20 cellular contexts compared by ENCODE assay signal in the genomic region with DNA sequence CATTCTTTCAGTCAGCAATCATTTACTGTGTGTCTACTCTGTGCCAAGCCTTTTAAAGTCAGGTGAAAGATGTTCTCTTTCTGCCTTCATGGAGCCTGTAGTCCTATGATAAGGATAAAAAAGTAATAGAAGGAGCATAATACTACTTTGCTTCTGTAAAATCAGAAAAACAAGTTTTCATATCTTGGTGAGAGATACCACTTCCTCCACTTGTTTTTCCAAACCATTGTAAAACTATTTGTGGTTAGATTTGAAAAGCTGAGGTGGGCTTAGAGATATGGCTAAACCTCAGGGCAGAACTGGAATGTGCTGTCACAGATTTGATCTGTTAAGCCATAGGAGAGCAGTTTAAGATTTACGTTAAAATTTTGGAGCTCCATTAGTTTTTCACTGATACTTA.
DNase-seq lines count a peak whose midpoint lies in the region; ATAC-seq and TF ChIP-seq lines count a peak whose summit lies in the region.
"Had no signal": no experiment of that assay in that cellular context is flagged by ENCODE, and none has a peak within 500 bp of the region (broad histone marks: within the 10 kb centered on the region; RNA-seq: fewer than 3 reads in every experiment).

No MANE protein-coding gene starts in this region.

- no peak overlapping the region for H3K4me3 Mint-ChIP-seq in activated CD4-positive, alpha-beta T cell treated with anti-CD3 and anti-CD28 coated beads, Interleukin-2, amount 10 ng/mL, durations not matched to agents 7 days and 5 days
- H3K4me3 Mint-ChIP-seq in naive thymus-derived CD8-positive, alpha-beta T cell = peak overlapping the region in 9 of 10 donors; percentile 38 to 77 (median 64)
- H3K4me3 Mint-ChIP-seq: brain, IgD-negative memory B cell had no signal

- H3K9me3 ChIP-seq in WERI-Rb-1 (ENCODE audit: severe bottlenecking) = no peaks in the 10 kb centered on the region
- H3K9me3 ChIP-seq: left ventricle myocardium inferior, pancreas, upper lobe of left lung had no signal

- peak overlapping the region; percentile 13 for H3K27ac Mint-ChIP-seq in activated CD4-positive, alpha-beta T cell treated with anti-CD3 and anti-CD28 coated beads, Interleukin-2, amount 10 ng/mL, durations not matched to agents 7 days and 5 days
- peak overlapping the region; percentile 2 to 89 (median 53) for H3K27ac Mint-ChIP-seq in naive thymus-derived CD8-positive, alpha-beta T cell
- H3K27ac Mint-ChIP-seq: brain had no signal

- H3K9me3 Mint-ChIP-seq in activated CD4-positive, alpha-beta T cell treated with anti-CD3 and anti-CD28 coated beads, Interleukin-2, amount 10 ng/mL, durations not matched to agents 7 days and 5 days = peaks cover 2% of the 10 kb centered on the region
- peaks cover 0 to 1% (median 0%) of the 10 kb centered on the region in 9 donors for H3K9me3 Mint-ChIP-seq in naive thymus-derived CD8-positive, alpha-beta T cell
- H3K9me3 Mint-ChIP-seq: IgD-negative memory B cell had no signal

- DNase-seq in activated CD4-positive, alpha-beta T cell treated with anti-CD3 and anti-CD28 coated beads, Interleukin-2, amount 10 ng/mL, durations not matched to agents 7 days and 5 days = no peak
- no peak for DNase-seq in activated CD4-positive, alpha-beta T cell treated with anti-CD3 and anti-CD28 coated beads, Interleukin-2, amount 50 U/mL, for 1 hour
- peak; percentile 72 for DNase-seq in OCI-M1 (lab: John Stamatoyannopoulos, UW)
- peak; percentile 26 for DNase-seq in astrocyte of the cerebellum (ENCODE audit: low read depth)
- DNase-seq in naive thymus-derived CD8-positive, alpha-beta T cell = peak in 3 of 10 donors; percentile 24 to 52 (median 37)
- DNase-seq in WERI-Rb-1 = no peak
- no peak for DNase-seq in GM13976 (ENCODE audit: low spot score)
- DNase-seq in NOMO-1 treated with DMSO at 0.1 percent for 48 hours (lab: John Stamatoyannopoulos, UW; ENCODE audit: unreplicated experiment) = no peak
- DNase-seq: activated CD4-positive, alpha-beta T cell treated with anti-CD3 and anti-CD28 coated beads, Interleukin-2, amount 50 U/mL, for 4 hours; left ventricle myocardium inferior; NCI-H1105 treated with DMSO at 0.1 percent for 48 hours; NCI-H2171 treated with DMSO at 0.1 percent for 48 hours; pancreas; SIG-M5; small intestine; T-helper 9 cell; upper lobe of left lung had no signal

- peaks cover 16% of the 10 kb centered on the region for H3K4me1 Mint-ChIP-seq in activated CD4-positive, alpha-beta T cell treated with anti-CD3 and anti-CD28 coated beads, Interleukin-2, amount 10 ng/mL, durations not matched to agents 7 days and 5 days
- peaks cover 8 to 43% (median 26%) of the 10 kb centered on the region in 4 donors for H3K4me1 Mint-ChIP-seq in naive thymus-derived CD8-positive, alpha-beta T cell
- H3K4me1 Mint-ChIP-seq: brain had no signal

- peaks cover 24% of the 10 kb centered on the region for H3K36me3 ChIP-seq in WERI-Rb-1

- no peaks in the 10 kb centered on the region for H3K27me3 Mint-ChIP-seq in activated CD4-positive, alpha-beta T cell treated with anti-CD3 and anti-CD28 coated beads, Interleukin-2, amount 10 ng/mL, durations not matched to agents 7 days and 5 days
- no peaks in the 10 kb centered on the region for H3K27me3 Mint-ChIP-seq in naive thymus-derived CD8-positive, alpha-beta T cell
- H3K27me3 Mint-ChIP-seq: brain, IgD-negative memory B cell had no signal

- TF ChIP-seq CTCF in astrocyte of the cerebellum (IDR thresholded peaks at IDR 0.05; ENCODE audit: low read depth, low read length, missing control alignments) (no peak), WERI-Rb-1 (IDR thresholded peaks at IDR 0.05; ENCODE audit: low read depth, low read length) (no peak), GM13976 (IDR thresholded peaks at IDR 0.05; ENCODE audit: borderline replicate concordance, control extremely low read depth, extremely low read depth, insufficient read depth, missing control alignments) (no peak)

- no peak overlapping the region for H3K4me3 ChIP-seq in astrocyte of the cerebellum (ENCODE audit: low read depth, low read length)
- no peak overlapping the region for H3K4me3 ChIP-seq in WERI-Rb-1 (ENCODE audit: low read depth, low read length)
- H3K4me3 ChIP-seq: left ventricle myocardium inferior, pancreas, upper lobe of left lung had no signal

- H3K27ac ChIP-seq in WERI-Rb-1 = no peak overlapping the region
- H3K27ac ChIP-seq: left ventricle myocardium inferior, pancreas had no signal

- in situ Hi-C loops in astrocyte of the cerebellum (cut with HindIII; ENCODE audit: low sequenced_read_pairs) = no loop called here
- in situ Hi-C loops in GM13976 (cut with MboI; ENCODE audit: low sequenced_read_pairs, unreplicated experiment) = no loop called here

- POLR2A ChIA-PET in activated CD4-positive, alpha-beta T cell treated with anti-CD3 and anti-CD28 coated beads, Interleukin-2, amount 10 ng/mL, durations not matched to agents 7 days and 5 days (lab: Charles Lee) = no interaction called here
- POLR2A ChIA-PET in naive thymus-derived CD8-positive, alpha-beta T cell (lab: Charles Lee) = interaction anchor here (0.6 to 1.6 kb wide), 4 partner anchors 105 to 1271 kb away, joined by 4 to 6 read pairs (median 4); partner anchors contain the start of genes FAM117B and NOP58

- H3K27me3 ChIP-seq in WERI-Rb-1 (ENCODE audit: insufficient read depth, low read depth, severe bottlenecking) = no peaks in the 10 kb centered on the region
- H3K27me3 ChIP-seq: pancreas, upper lobe of left lung had no signal

- ATAC-seq in naive thymus-derived CD8-positive, alpha-beta T cell = peak; percentile 67 to 81
- ATAC-seq: HCT116, pancreas had no signal

- peaks cover 2% of the 10 kb centered on the region for H3K36me3 Mint-ChIP-seq in activated CD4-positive, alpha-beta T cell treated with anti-CD3 and anti-CD28 coated beads, Interleukin-2, amount 10 ng/mL, durations not matched to agents 7 days and 5 days (ENCODE audit: low read depth)
- peaks cover 0 to 11% (median 4%) of the 10 kb centered on the region in 3 donors for H3K36me3 Mint-ChIP-seq in naive thymus-derived CD8-positive, alpha-beta T cell

- CTCF ChIA-PET in activated CD4-positive, alpha-beta T cell treated with anti-CD3 and anti-CD28 coated beads, Interleukin-2, amount 10 ng/mL, durations not matched to agents 7 days and 5 days (lab: Charles Lee) = no interaction called here

Comparison
In these comparisons a context has a peak if more than half of its experiments do, and no peak if none do; other contexts are left out.
1. DNase-seq: peak in OCI-M1 (single experiment) and astrocyte of the cerebellum (single experiment); none in activated CD4-positive, alpha-beta T cell treated with anti-CD3 and anti-CD28 coated beads, Interleukin-2, amount 10 ng/mL, durations not matched to agents 7 days and 5 days (single experiment), activated CD4-positive, alpha-beta T cell treated with anti-CD3 and anti-CD28 coated beads, Interleukin-2, amount 50 U/mL, for 1 hour (single experiment), WERI-Rb-1 (single experiment), GM13976 (single experiment) and NOMO-1 treated with DMSO at 0.1 percent for 48 hours (single experiment).